In the genomic region with DNA sequence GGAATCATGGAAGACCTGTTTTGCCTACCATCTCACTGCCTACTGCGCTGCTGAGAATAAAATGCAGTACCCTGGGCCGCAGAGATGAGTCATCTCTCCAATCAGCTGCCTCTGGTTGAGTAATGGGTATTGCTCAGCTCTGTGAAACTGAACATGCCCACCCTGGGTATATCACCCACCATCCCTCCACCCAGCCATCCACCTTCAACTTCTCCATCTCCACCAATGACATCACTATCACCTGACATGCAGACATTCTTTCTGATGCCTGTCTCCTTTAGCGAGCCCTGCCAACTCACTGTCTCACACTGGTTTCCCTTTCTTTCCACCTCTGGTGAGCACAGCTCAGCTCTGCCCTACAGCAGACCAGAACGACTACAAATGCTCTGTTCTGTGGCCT, we compare ENCODE assay signal across 14 cellular contexts. TPM values are rescaled to one million over a fixed set of nuclear protein-coding genes. Genes with fewer than 3 reads are reported as not detected.
A peak's percentile ranks its signal among the peaks of the same experiment; 100 is the strongest.
DNase-seq lines count a peak whose midpoint lies in the region; ATAC-seq, FAIRE-seq and TF ChIP-seq lines count a peak whose summit lies in the region.
"Had no signal": no experiment of that assay in that cellular context is flagged by ENCODE, and none has a peak within 500 bp of the region (broad histone marks: within the 10 kb centered on the region; RNA-seq: fewer than 3 reads in every experiment).

No MANE protein-coding gene starts in this region.

- H3K27me3 ChIP-seq in DND-41 (ENCODE audit: insufficient read depth, low read length, poor library complexity) (no peaks in the 10 kb centered on the region), HL-60 (ENCODE audit: insufficient read depth, poor library complexity, severe bottlenecking) (no peaks in the 10 kb centered on the region), GM12878 (replicated peaks in 1 of 2; ENCODE audit: control insufficient read depth in 2 of 2, insufficient read depth in 2 of 2, low read length in 1 of 2) (no peaks in the 10 kb centered on the region), mesendoderm (ENCODE audit: insufficient read depth, low read length, poor library complexity) (no peaks in the 10 kb centered on the region)
- H3K27me3 ChIP-seq: transverse colon had no signal

- no peak overlapping the region for H2BK120ac ChIP-seq in mesendoderm (ENCODE audit: low read depth, low read length)

- H4K5ac ChIP-seq in mesendoderm (ENCODE audit: low read length): no peak overlapping the region

- H3K4me3 ChIP-seq in DND-41 (ENCODE audit: low read depth in 1 of 2, low read length in 2 of 2) (no peak overlapping the region), HL-60 (replicated peaks; ENCODE audit: insufficient read depth, low read length) (no peak overlapping the region), GM12878 (no peak overlapping the region), mesendoderm (ENCODE audit: low read length) (no peak overlapping the region)
- H3K4me3 ChIP-seq: transverse colon had no signal

- POLR2A ChIA-PET in GM12878 (lab: Charles Lee): no interaction called here

- no peak overlapping the region for H3K23ac ChIP-seq in mesendoderm (ENCODE audit: low read length)

- SMC1A ChIA-PET in GM12878 (lab: Charles Lee; ENCODE audit: uncharacterized antibody, unreplicated experiment): interaction anchor here (1.2 to 1.3 kb wide), 2 partner anchors 10 to 11 kb away, joined by 3 read pairs; no protein-coding TSS in a partner anchor

- H3K9ac ChIP-seq in DND-41 (ENCODE audit: low read depth, low read length) (no peak overlapping the region), GM12878 (ENCODE audit: control insufficient read depth, insufficient read depth, low read length) (no peak overlapping the region), mesendoderm (ENCODE audit: low read length) (no peak overlapping the region)

- no peak overlapping the region for H4K8ac ChIP-seq in mesendoderm (ENCODE audit: low read depth, low read length)

- H3K36me3 ChIP-seq in DND-41 (ENCODE audit: insufficient read depth, low read length) (peaks cover 97% of the 10 kb centered on the region), GM12878 (ENCODE audit: control insufficient read depth in 2 of 2, insufficient read depth in 2 of 2, low read length in 1 of 2) (peaks cover 11 to 19% of the 10 kb centered on the region in 2 experiments), mesendoderm (ENCODE audit: control insufficient read depth, insufficient read depth, low read length) (peaks cover 7% of the 10 kb centered on the region)
- H3K36me3 ChIP-seq: transverse colon had no signal

- H3K4me1 ChIP-seq in DND-41 (ENCODE audit: insufficient read depth, low read length) (no peaks in the 10 kb centered on the region), GM12878 (ENCODE audit: control insufficient read depth, insufficient read depth, low read length) (no peaks in the 10 kb centered on the region), mesendoderm (ENCODE audit: control insufficient read depth, low read depth, low read length) (no peaks in the 10 kb centered on the region)
- H3K4me1 ChIP-seq: transverse colon had no signal

- H3K79me2 ChIP-seq in DND-41 (ENCODE audit: insufficient read depth, low read length) (peaks cover 4% of the 10 kb centered on the region), GM12878 (ENCODE audit: control insufficient read depth, insufficient read depth, low read length) (no peaks in the 10 kb centered on the region), mesendoderm (ENCODE audit: control insufficient read depth, insufficient read depth, low read length) (no peaks in the 10 kb centered on the region)

- no peak overlapping the region for H3K27ac ChIP-seq in DND-41 (ENCODE audit: low read length)
- peak overlapping the region; percentile 54 for H3K27ac ChIP-seq in HL-60 (replicated peaks)
- H3K27ac ChIP-seq in GM12878 (ENCODE audit: control insufficient read depth, insufficient read depth): no peak overlapping the region
- H3K27ac ChIP-seq in mesendoderm (ENCODE audit: low read depth, low read length): no peak overlapping the region
- H3K27ac ChIP-seq: transverse colon, VCaP had no signal

- no peak overlapping the region for H2BK5ac ChIP-seq in mesendoderm (ENCODE audit: low read length)

- no peak overlapping the region for H3K18ac ChIP-seq in mesendoderm (ENCODE audit: low read length)

- no peak for TF ChIP-seq RAD21 in GM12878 (IDR thresholded peaks at IDR 0.05; ENCODE audit: insufficient read depth, low read depth, low read length)

- no peak overlapping the region for H3K4ac ChIP-seq in mesendoderm (ENCODE audit: low read depth, low read length)

- no peak for TF ChIP-seq CTCF in DND-41 (IDR thresholded peaks at IDR 0.05; ENCODE audit: borderline replicate concordance, extremely low read depth, low read length, poor library complexity, severe bottlenecking)
- no peak for TF ChIP-seq CTCF in HL-60 (IDR thresholded peaks at IDR 0.05; ENCODE audit: insufficient read depth, low read length)
- TF ChIP-seq CTCF in GM12878 (IDR thresholded peaks at IDR 0.05 in 2 of 3, conservative IDR thresholded peaks at IDR 0.05 in 1 of 3; ENCODE audit: control insufficient read depth in 2 of 3, extremely low read depth in 1 of 3, insufficient read depth in 1 of 3, low read depth in 3 of 3, low read length in 3 of 3): no peak

- TF ChIP-seq POLR2A in GM12878 (IDR thresholded peaks at IDR 0.05; ENCODE audit: low read depth, low read length): no peak

- FAIRE-seq in GM12878 (lab: Jason Lieb, UNC): no peak
- FAIRE-seq: islet of Langerhans had no signal

- H2AFZ ChIP-seq in DND-41 (ENCODE audit: low read depth, low read length): no peak overlapping the region
- H2AFZ ChIP-seq in GM12878 (ENCODE audit: control insufficient read depth, low read depth, low read length): no peak overlapping the region

- ATAC-seq in DND-41 (ENCODE audit: insufficient read depth, low read depth): peak; percentile 37; the same call in 1 of the 3 replicates
- ATAC-seq in GM12878: no peak
- ATAC-seq in HG03432 (IDR thresholded peaks at IDR 0.05; ENCODE audit: unreplicated experiment): no peak

- H3K4me2 ChIP-seq in DND-41 (ENCODE audit: insufficient read depth, low read length) (no peak overlapping the region), GM12878 (ENCODE audit: control insufficient read depth, insufficient read depth) (no peak overlapping the region), mesendoderm (ENCODE audit: low read length) (no peak overlapping the region)

- BruUV-seq in GM12878 (replicated peaks; lab: Mats Ljungman, UMichigan): no TSS peak

- H3K56ac ChIP-seq in mesendoderm (ENCODE audit: low read length): no peak overlapping the region

- no peak overlapping the region for H2AK5ac ChIP-seq in mesendoderm (ENCODE audit: low read length)

- intact Hi-C loops in GM12878 (cut with micrococcal nuclease; ENCODE audit: unreplicated experiment): no loop called here

- H3K9me3 ChIP-seq in DND-41 (ENCODE audit: insufficient read depth, low read length, severe bottlenecking) (no peaks in the 10 kb centered on the region), GM12878 (replicated peaks; ENCODE audit: control insufficient read depth, insufficient read depth, low read length) (no peaks in the 10 kb centered on the region)
- H3K9me3 ChIP-seq: transverse colon had no signal

- CTCF ChIA-PET in GM12878 (lab: Yijun Ruan, JAX): interaction anchor here (0.9 kb wide), 2 partner anchors 18 to 21 kb away, joined by 3 read pairs; no protein-coding TSS in a partner anchor

- RAD21 ChIA-PET in GM12878 (lab: Charles Lee; ENCODE audit: unreplicated experiment): interaction anchor here (1.4 kb wide), 1 partner anchor 11 kb away, joined by 5 read pairs; no protein-coding TSS in a partner anchor

- no peak for DNase-seq in DND-41
- DNase-seq in HL-60 (ENCODE audit: low read depth in 1 of 2, low spot score in 1 of 2): peak in 1 of 2 experiments; percentile 7
- DNase-seq in GM12878 (ENCODE audit: low read depth, low spot score): no peak
- peak; percentile 21 for DNase-seq in mesendoderm
- no peak for DNase-seq in HT-29 (ENCODE audit: low spot score)
- no peak for DNase-seq in NK-92 (lab: John Stamatoyannopoulos, UW; ENCODE audit: unreplicated experiment)
- no peak for DNase-seq in NCI-H526 (lab: John Stamatoyannopoulos, UW)
- DNase-seq: activated gamma-delta T cell; effector memory CD4-positive, alpha-beta T cell; NCI-H1105 treated with DMSO at 0.1 percent for 48 hours; transverse colon had no signal

- no peak overlapping the region for H2BK15ac ChIP-seq in mesendoderm (replicated peaks; ENCODE audit: low read depth)

- 57% methylated on average over 4 of the region's 4 CpGs for whole genome bisulfite sequencing in GM12878 (ENCODE audit: insufficient coverage, insufficient replicate concordance, low lambda C conversion rate, missing lambda C conversion rate)
- no CpG with 5 or more reads among the region's 4 CpGs for WGBS in mesendoderm (ENCODE audit: extremely low coverage, insufficient coverage, low lambda C conversion rate)

- peaks cover 7% of the 10 kb centered on the region for H4K20me1 ChIP-seq in DND-41 (ENCODE audit: insufficient read depth, low read length)
- no peaks in the 10 kb centered on the region for H4K20me1 ChIP-seq in GM12878 (ENCODE audit: control insufficient read depth, insufficient read depth)

- no peaks in the 10 kb centered on the region for H3K79me1 ChIP-seq in mesendoderm (ENCODE audit: low read length)

- TF ChIP-seq EP300 in GM12878 (IDR thresholded peaks at IDR 0.05; ENCODE audit: borderline replicate concordance in 1 of 2, control insufficient read depth in 1 of 2, low read depth in 2 of 2, low read length in 2 of 2): no peak

- in situ Hi-C loops in GM12878 (cut with MboI): no loop called here

TF ChIP-seq in GM12878, 131 proteins besides CTCF, POLR2A, EP300 and RAD21 (continues in another document):
- TF ChIP-seq NFIC (IDR thresholded peaks at IDR 0.05; ENCODE audit: low read depth, low read length): no peak
- no peak for TF ChIP-seq PAX8 (IDR thresholded peaks at IDR 0.05)
- TF ChIP-seq SREBF2 (IDR thresholded peaks at IDR 0.05; ENCODE audit: low read length): no peak

RNA-seq across cellular contexts. Expression of gene E2F7, which starts 33.6 kb away (rescaled TPM):
- 48.1 and 50.4 TPM in 2 replicates for total RNA-seq in GM12878 (2013; cell fraction: nucleolus; rRNA removed)
- total RNA-seq in GM12878 (2014; rRNA removed): 16.9 and 17.7 TPM in 2 replicates
- 21.2 and 22.3 TPM in 2 replicates for total RNA-seq in GM12878 (2014; rRNA removed; fragmentation: Illumina TruSeq; extraction: Trizol)
- total RNA-seq in GM12878 (2021): 26.1 and 29.7 TPM in 2 replicates
- 3.2 TPM for polyA plus RNA-seq in GM12878 (2011; ENCODE audit: low read depth)
- polyA plus RNA-seq in GM12878 (2011; rRNA removed): 15.6 and 18.0 TPM in 2 replicates
- polyA plus RNA-seq in GM12878 (2011; cell fraction: cytosol; rRNA removed): 9.6 and 9.9 TPM in 2 replicates
- 34.9 and 45.1 TPM in 2 replicates for polyA plus RNA-seq in GM12878 (2011; cell fraction: nucleus; rRNA removed)
- polyA plus RNA-seq in GM12878 (2012): 5.4 and 6.7 TPM in 2 replicates
- 32.1 and 34.2 TPM in 2 replicates for polyA plus RNA-seq in GM12878 (2014; fragmentation: Illumina TruSeq; extraction: Trizol)
- 1 to 10 TPM; 5.6 to 7.0 TPM for polyA plus RNA-seq in GM12878 (2014; fragmentation: Nextera tagmentation; extraction: Ambion mirVana)
- 18.1 and 18.5 TPM in 2 replicates for polyA plus RNA-seq in GM12878 (2014; rRNA removed)
- 10 to 100 TPM; 24.7 to 27.4 TPM for polyA plus RNA-seq in GM12878 (2016; fragmentation: Nextera tagmentation; extraction: Ambion mirVana)
- 13.2 and 13.4 TPM in 2 replicates for polyA minus RNA-seq in GM12878 (2011; rRNA and poly(A)+ RNA removed)
- 7.2 and 7.7 TPM in 2 replicates for polyA minus RNA-seq in GM12878 (2011; cell fraction: cytosol; rRNA and poly(A)+ RNA removed)
- polyA minus RNA-seq in GM12878 (2011; cell fraction: nucleus; rRNA and poly(A)+ RNA removed): 30.2 and 55.2 TPM in 2 replicates
- 11.2 TPM for polyA plus RNA-seq in mesendoderm (2013, experiment 1 of 2)
- polyA plus RNA-seq in mesendoderm (2013, experiment 2 of 2): 11.2 TPM
- 7.8 and 10.5 TPM in 2 replicates for total RNA-seq in HT-29 (2014; rRNA removed; shearing (Covaris generic))
